Comparison of ENCODE assay signal across 1 cellular context in the genomic region with DNA sequence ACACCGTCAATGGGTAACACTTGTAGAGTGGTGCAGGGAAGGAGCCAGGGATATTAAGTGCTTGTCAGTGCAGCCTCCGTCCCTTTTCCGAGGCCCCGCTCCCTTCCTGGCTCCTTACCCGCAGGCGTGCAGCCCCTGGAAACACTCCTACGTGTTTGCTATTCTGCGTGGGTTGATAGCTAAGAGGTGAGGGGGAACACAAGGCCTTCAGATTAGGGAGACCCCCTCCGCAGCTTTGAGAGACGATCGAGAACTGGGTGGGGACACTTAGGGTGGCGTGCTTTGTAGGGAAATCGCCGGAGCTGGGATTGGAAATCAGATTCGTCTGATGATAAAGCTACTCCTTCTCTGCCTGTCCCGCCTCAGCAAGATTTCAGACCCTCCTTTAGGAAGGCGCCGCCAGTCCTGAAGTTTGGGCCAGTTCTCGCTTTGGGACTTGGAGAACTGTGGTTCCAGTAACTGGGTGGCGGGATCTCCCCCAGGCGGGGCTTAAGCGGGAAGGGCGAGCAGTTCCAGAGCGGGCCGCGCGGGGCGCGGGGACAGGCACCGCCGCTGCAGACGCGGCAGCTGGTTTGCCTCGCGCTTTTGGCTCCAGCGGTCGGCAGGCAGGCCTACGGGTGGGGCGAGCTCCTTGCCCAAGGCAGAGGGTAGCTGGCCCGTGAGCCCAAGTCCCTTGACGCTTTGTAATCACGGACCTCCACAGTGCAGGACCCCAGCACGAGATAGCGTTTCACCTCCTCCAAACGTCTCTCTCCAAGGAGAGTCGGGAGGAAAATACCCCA.
TF ChIP-seq lines count a peak whose summit lies in the region.

No MANE protein-coding gene starts in this region.

TF ChIP-seq in HepG2, 621 proteins besides CTCF, POLR2A, EP300 and RAD21 (continued from another document and continues in another):
- TF ChIP-seq ZNF605 (CRISPR knock-in tag; IDR thresholded peaks at IDR 0.05), result no peak
- TF ChIP-seq KLF6 (CRISPR knock-in tag; IDR thresholded peaks at IDR 0.05), result no peak
- TF ChIP-seq MEIS1 (CRISPR knock-in tag; IDR thresholded peaks at IDR 0.05; ENCODE audit: borderline replicate concordance), result no peak
- no peak for TF ChIP-seq PHB2 (IDR thresholded peaks at IDR 0.05; ENCODE audit: partially characterized antibody)
- TF ChIP-seq MAFK (conservative IDR thresholded peaks at IDR 0.05 in 1 of 2, IDR thresholded peaks at IDR 0.05 in 1 of 2; ENCODE audit: low read length in 2 of 2), result no peak
- peak; percentile 50 for TF ChIP-seq HNRNPLL (IDR thresholded peaks at IDR 0.05; ENCODE audit: low read depth, low read length, poor library complexity, severe bottlenecking)
- no peak for TF ChIP-seq ZZZ3 (CRISPR knock-in tag; IDR thresholded peaks at IDR 0.05; ENCODE audit: borderline replicate concordance)
- TF ChIP-seq ZNF773 (CRISPR knock-in tag; IDR thresholded peaks at IDR 0.05; ENCODE audit: borderline replicate concordance), result no peak
- peak; percentile 28; the same call in 1 of the 2 replicates for TF ChIP-seq STAG1 (CRISPR knock-in tag; IDR thresholded peaks at IDR 0.05)
- TF ChIP-seq ERF (CRISPR knock-in tag; IDR thresholded peaks at IDR 0.05), result no peak
- TF ChIP-seq, protein P1, sequence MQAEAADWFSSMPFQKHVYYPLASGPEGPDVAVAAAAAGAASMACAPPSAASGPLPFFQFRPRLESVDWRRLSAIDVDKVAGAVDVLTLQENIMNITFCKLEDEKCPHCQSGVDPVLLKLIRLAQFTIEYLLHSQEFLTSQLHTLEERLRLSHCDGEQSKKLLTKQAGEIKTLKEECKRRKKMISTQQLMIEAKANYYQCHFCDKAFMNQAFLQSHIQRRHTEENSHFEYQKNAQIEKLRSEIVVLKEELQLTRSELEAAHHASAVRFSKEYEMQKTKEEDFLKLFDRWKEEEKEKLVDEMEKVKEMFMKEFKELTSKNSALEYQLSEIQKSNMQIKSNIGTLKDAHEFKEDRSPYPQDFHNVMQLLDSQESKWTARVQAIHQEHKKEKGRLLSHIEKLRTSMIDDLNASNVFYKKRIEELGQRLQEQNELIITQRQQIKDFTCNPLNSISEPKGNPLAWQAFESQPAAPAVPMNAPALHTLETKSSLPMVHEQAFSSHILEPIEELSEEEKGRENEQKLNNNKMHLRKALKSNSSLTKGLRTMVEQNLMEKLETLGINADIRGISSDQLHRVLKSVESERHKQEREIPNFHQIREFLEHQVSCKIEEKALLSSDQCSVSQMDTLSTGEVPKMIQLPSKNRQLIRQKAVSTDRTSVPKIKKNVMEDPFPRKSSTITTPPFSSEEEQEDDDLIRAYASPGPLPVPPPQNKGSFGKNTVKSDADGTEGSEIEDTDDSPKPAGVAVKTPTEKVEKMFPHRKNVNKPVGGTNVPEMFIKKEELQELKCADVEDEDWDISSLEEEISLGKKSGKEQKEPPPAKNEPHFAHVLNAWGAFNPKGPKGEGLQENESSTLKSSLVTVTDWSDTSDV (CRISPR knock-in tag; IDR thresholded peaks at IDR 0.05), result no peak
- TF ChIP-seq SNRNP70 (IDR thresholded peaks at IDR 0.05; ENCODE audit: low read depth, low read length), result no peak
- TF ChIP-seq ZNF556 (CRISPR knock-in tag; IDR thresholded peaks at IDR 0.05; ENCODE audit: borderline replicate concordance), result no peak
- TF ChIP-seq NFKBIZ (CRISPR knock-in tag; IDR thresholded peaks at IDR 0.05), result no peak
- TF ChIP-seq ZNF292 (CRISPR knock-in tag; IDR thresholded peaks at IDR 0.05; ENCODE audit: borderline replicate concordance, low read depth), result no peak
- no peak for TF ChIP-seq ZNF180 (CRISPR knock-in tag; IDR thresholded peaks at IDR 0.05; ENCODE audit: borderline replicate concordance, low read depth)
- TF ChIP-seq ZNF562 (CRISPR knock-in tag; IDR thresholded peaks at IDR 0.05; ENCODE audit: borderline replicate concordance), result no peak
- TF ChIP-seq RBM22 (optimal IDR thresholded peaks at IDR 0.05; ENCODE audit: low read length), result no peak
- TF ChIP-seq ZNF251 (CRISPR knock-in tag; IDR thresholded peaks at IDR 0.05), result no peak
- TF ChIP-seq ZNF10 (CRISPR knock-in tag; IDR thresholded peaks at IDR 0.05; ENCODE audit: borderline replicate concordance, low read depth), result no peak
- TF ChIP-seq POLR2AphosphoS5 (IDR thresholded peaks at IDR 0.05; ENCODE audit: low read depth, low read length), result no peak
- TF ChIP-seq MTA1 (CRISPR knock-in tag; IDR thresholded peaks at IDR 0.05; ENCODE audit: borderline replicate concordance), result peak; percentile 39; the same call in 1 of the 2 replicates
- no peak for TF ChIP-seq ZNF383 (CRISPR knock-in tag; IDR thresholded peaks at IDR 0.05; ENCODE audit: borderline replicate concordance)
- TF ChIP-seq ZNF230 (CRISPR knock-in tag; IDR thresholded peaks at IDR 0.05), result no peak
- 0 out of 2 replicates have a peak, but pooled peaks have one; percentile 15 for TF ChIP-seq MEIS2 (CRISPR knock-in tag; IDR thresholded peaks at IDR 0.05)
- no peak for TF ChIP-seq TAF15 (IDR thresholded peaks at IDR 0.05; ENCODE audit: low read depth, low read length, poor library complexity, severe bottlenecking)
- TF ChIP-seq SP1 (IDR thresholded peaks at IDR 0.05), result no peak
- no peak for TF ChIP-seq SP1 (CRISPR knock-in tag; IDR thresholded peaks at IDR 0.05)
- no peak for TF ChIP-seq MAF1 (CRISPR knock-in tag; IDR thresholded peaks at IDR 0.05; ENCODE audit: borderline replicate concordance)
- no peak for TF ChIP-seq NR1H2 (CRISPR knock-in tag; IDR thresholded peaks at IDR 0.05; ENCODE audit: borderline replicate concordance, low read depth)
- TF ChIP-seq ETV6 (CRISPR knock-in tag; conservative IDR thresholded peaks at IDR 0.05), result no peak
- TF ChIP-seq ATRX (CRISPR knock-in tag; IDR thresholded peaks at IDR 0.05; ENCODE audit: borderline replicate concordance), result no peak
- no peak for TF ChIP-seq SRF (IDR thresholded peaks at IDR 0.05; ENCODE audit: low read depth, low read length)
- TF ChIP-seq, protein P2, sequence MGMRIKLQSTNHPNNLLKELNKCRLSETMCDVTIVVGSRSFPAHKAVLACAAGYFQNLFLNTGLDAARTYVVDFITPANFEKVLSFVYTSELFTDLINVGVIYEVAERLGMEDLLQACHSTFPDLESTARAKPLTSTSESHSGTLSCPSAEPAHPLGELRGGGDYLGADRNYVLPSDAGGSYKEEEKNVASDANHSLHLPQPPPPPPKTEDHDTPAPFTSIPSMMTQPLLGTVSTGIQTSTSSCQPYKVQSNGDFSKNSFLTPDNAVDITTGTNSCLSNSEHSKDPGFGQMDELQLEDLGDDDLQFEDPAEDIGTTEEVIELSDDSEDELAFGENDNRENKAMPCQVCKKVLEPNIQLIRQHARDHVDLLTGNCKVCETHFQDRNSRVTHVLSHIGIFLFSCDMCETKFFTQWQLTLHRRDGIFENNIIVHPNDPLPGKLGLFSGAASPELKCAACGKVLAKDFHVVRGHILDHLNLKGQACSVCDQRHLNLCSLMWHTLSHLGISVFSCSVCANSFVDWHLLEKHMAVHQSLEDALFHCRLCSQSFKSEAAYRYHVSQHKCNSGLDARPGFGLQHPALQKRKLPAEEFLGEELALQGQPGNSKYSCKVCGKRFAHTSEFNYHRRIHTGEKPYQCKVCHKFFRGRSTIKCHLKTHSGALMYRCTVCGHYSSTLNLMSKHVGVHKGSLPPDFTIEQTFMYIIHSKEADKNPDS (CRISPR knock-in tag; IDR thresholded peaks at IDR 0.05), result no peak
- TF ChIP-seq GTF2F1 (IDR thresholded peaks at IDR 0.05; ENCODE audit: low read length), result no peak
- TF ChIP-seq SRSF1 (optimal IDR thresholded peaks at IDR 0.05; ENCODE audit: low read depth, low read length), result no peak
- TF ChIP-seq ZNF17 (CRISPR knock-in tag; IDR thresholded peaks at IDR 0.05), result no peak
- TF ChIP-seq, protein P3, sequence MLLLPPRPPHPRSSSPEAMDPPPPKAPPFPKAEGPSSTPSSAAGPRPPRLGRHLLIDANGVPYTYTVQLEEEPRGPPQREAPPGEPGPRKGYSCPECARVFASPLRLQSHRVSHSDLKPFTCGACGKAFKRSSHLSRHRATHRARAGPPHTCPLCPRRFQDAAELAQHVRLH (CRISPR knock-in tag; IDR thresholded peaks at IDR 0.05; ENCODE audit: borderline replicate concordance, low read depth), result no peak
- TF ChIP-seq SMAD3 (CRISPR knock-in tag; IDR thresholded peaks at IDR 0.05), result no peak
- no peak for TF ChIP-seq NR3C1 (CRISPR knock-in tag; IDR thresholded peaks at IDR 0.05)
- TF ChIP-seq MIER3 (CRISPR knock-in tag; IDR thresholded peaks at IDR 0.05; ENCODE audit: borderline replicate concordance), result no peak
- TF ChIP-seq ATF7 (IDR thresholded peaks at IDR 0.05), result no peak
- no peak for TF ChIP-seq ATF7 (CRISPR knock-in tag; IDR thresholded peaks at IDR 0.05)
- 0 out of 2 replicates have a peak, but pooled peaks have one; percentile 35 for TF ChIP-seq SATB2 (CRISPR knock-in tag; IDR thresholded peaks at IDR 0.05)
- TF ChIP-seq ZFY (CRISPR knock-in tag; IDR thresholded peaks at IDR 0.05), result peak; percentile 51; the same call in 1 of the 2 replicates
- TF ChIP-seq, protein P4, sequence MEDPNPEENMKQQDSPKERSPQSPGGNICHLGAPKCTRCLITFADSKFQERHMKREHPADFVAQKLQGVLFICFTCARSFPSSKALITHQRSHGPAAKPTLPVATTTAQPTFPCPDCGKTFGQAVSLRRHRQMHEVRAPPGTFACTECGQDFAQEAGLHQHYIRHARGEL (CRISPR knock-in tag; IDR thresholded peaks at IDR 0.05), result no peak
- no peak for TF ChIP-seq NFRKB (IDR thresholded peaks at IDR 0.05)
- TF ChIP-seq ZNF30 (CRISPR knock-in tag; IDR thresholded peaks at IDR 0.05), result no peak
- no peak for TF ChIP-seq KDM1A (CRISPR knock-in tag; IDR thresholded peaks at IDR 0.05)
- no peak for TF ChIP-seq CEBPB (IDR thresholded peaks at IDR 0.05; ENCODE audit: borderline replicate concordance, low read depth, low read length)
- TF ChIP-seq CHD2 (IDR thresholded peaks at IDR 0.05; ENCODE audit: low read depth, low read length), result no peak
- TF ChIP-seq SALL2 (CRISPR knock-in tag; IDR thresholded peaks at IDR 0.05), result no peak
- TF ChIP-seq ZNF260 (CRISPR knock-in tag; IDR thresholded peaks at IDR 0.05; ENCODE audit: borderline replicate concordance, low read depth), result no peak
- TF ChIP-seq ZNF792 (CRISPR knock-in tag; IDR thresholded peaks at IDR 0.05), result no peak
- TF ChIP-seq, protein P5, sequence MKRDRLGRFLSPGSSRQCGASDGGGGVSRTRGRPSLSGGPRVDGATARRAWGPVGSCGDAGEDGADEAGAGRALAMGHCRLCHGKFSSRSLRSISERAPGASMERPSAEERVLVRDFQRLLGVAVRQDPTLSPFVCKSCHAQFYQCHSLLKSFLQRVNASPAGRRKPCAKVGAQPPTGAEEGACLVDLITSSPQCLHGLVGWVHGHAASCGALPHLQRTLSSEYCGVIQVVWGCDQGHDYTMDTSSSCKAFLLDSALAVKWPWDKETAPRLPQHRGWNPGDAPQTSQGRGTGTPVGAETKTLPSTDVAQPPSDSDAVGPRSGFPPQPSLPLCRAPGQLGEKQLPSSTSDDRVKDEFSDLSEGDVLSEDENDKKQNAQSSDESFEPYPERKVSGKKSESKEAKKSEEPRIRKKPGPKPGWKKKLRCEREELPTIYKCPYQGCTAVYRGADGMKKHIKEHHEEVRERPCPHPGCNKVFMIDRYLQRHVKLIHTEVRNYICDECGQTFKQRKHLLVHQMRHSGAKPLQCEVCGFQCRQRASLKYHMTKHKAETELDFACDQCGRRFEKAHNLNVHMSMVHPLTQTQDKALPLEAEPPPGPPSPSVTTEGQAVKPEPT (CRISPR knock-in tag; IDR thresholded peaks at IDR 0.05; ENCODE audit: low read depth), result no peak
- TF ChIP-seq MAFG (CRISPR knock-in tag; IDR thresholded peaks at IDR 0.05), result no peak
- TF ChIP-seq, protein P6, sequence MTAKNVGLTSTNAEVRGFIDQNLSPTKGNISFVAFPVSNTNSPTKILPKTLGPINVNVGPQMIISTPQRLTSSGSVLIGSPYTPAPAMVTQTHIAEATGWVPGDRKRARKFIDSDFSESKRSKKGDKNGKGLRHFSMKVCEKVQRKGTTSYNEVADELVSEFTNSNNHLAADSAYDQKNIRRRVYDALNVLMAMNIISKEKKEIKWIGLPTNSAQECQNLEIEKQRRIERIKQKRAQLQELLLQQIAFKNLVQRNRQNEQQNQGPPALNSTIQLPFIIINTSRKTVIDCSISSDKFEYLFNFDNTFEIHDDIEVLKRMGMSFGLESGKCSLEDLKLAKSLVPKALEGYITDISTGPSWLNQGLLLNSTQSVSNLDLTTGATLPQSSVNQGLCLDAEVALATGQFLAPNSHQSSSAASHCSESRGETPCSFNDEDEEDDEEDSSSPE (CRISPR knock-in tag; IDR thresholded peaks at IDR 0.05), result peak; percentile 69; the same call in 1 of the 2 replicates
- peak; percentile 53; the same call in 1 of the 2 replicates for TF ChIP-seq ZNF768 (CRISPR knock-in tag; IDR thresholded peaks at IDR 0.05)
- TF ChIP-seq, protein P7, sequence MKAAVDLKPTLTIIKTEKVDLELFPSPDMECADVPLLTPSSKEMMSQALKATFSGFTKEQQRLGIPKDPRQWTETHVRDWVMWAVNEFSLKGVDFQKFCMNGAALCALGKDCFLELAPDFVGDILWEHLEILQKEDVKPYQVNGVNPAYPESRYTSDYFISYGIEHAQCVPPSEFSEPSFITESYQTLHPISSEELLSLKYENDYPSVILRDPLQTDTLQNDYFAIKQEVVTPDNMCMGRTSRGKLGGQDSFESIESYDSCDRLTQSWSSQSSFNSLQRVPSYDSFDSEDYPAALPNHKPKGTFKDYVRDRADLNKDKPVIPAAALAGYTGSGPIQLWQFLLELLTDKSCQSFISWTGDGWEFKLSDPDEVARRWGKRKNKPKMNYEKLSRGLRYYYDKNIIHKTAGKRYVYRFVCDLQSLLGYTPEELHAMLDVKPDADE (CRISPR knock-in tag; IDR thresholded peaks at IDR 0.05), result no peak
- TF ChIP-seq, protein P8, sequence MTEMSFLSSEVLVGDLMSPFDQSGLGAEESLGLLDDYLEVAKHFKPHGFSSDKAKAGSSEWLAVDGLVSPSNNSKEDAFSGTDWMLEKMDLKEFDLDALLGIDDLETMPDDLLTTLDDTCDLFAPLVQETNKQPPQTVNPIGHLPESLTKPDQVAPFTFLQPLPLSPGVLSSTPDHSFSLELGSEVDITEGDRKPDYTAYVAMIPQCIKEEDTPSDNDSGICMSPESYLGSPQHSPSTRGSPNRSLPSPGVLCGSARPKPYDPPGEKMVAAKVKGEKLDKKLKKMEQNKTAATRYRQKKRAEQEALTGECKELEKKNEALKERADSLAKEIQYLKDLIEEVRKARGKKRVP (CRISPR knock-in tag; IDR thresholded peaks at IDR 0.05), result 0 out of 4 replicates have a peak, but pooled peaks of 1 of the 2 experiments have one; percentile 20
- TF ChIP-seq, protein P9, sequence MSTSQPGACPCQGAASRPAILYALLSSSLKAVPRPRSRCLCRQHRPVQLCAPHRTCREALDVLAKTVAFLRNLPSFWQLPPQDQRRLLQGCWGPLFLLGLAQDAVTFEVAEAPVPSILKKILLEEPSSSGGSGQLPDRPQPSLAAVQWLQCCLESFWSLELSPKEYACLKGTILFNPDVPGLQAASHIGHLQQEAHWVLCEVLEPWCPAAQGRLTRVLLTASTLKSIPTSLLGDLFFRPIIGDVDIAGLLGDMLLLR (CRISPR knock-in tag; IDR thresholded peaks at IDR 0.05), result no peak
